13 cellular contexts compared by ENCODE assay signal in the genomic region with DNA sequence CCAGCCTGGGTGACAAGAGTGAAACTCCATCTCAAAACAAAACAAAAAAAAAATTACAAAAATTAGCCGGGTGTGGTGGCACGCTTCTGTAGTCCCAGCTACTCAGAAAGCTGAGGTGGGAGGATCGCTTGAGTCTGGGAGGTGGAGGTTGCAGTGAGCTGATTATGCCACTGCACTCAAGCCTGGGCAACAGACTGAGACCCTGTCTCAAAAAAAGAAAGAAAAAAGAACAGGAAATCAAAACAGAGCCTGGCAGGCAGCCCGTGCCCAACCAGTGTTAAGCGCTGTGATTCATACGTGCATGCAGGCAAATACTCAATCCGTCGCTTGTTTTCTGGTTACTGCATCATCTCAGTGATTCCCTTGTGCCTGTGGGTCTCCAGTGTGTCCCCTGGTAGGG. TPM values are rescaled to one million over a fixed set of nuclear protein-coding genes. Genes with fewer than 3 reads are reported as not detected.
A peak's percentile ranks its signal among the peaks of the same experiment; 100 is the strongest.
DNase-seq lines count a peak whose midpoint lies in the region; ATAC-seq lines count a peak whose summit lies in the region.
"Had no signal": no experiment of that assay in that cellular context is flagged by ENCODE, and none has a peak within 500 bp of the region (broad histone marks: within the 10 kb centered on the region; RNA-seq: fewer than 3 reads in every experiment).

No MANE protein-coding gene starts in this region.

- peak overlapping the region; percentile 83 for H3K27ac Mint-ChIP-seq in activated T-cell treated with anti-CD3 and anti-CD28 coated beads, Interleukin-2, amount 50 U/mL, for 72 hours
- H3K27ac Mint-ChIP-seq in T-cell = peak overlapping the region; percentile 72 to 73
- peak overlapping the region; percentile 2 to 49 for H3K27ac Mint-ChIP-seq in stimulated activated naive CD8-positive, alpha-beta T cell treated with anti-CD3 and anti-CD28 coated beads, Interleukin-15, amount 100 ng/mL, for 72 hours

- peak; percentile 1 to 6 for ATAC-seq in activated T-cell treated with anti-CD3 and anti-CD28 coated beads, Interleukin-2, amount 50 U/mL, for 72 hours (replicated peaks in 1 of 2)
- ATAC-seq in T-cell (replicated peaks in 1 of 4) (peak in 1 of 4 experiments; percentile 22), GM18511 (IDR thresholded peaks at IDR 0.05; ENCODE audit: unreplicated experiment) (no peak)
- ATAC-seq in stimulated activated naive CD8-positive, alpha-beta T cell treated with anti-CD3 and anti-CD28 coated beads, Interleukin-15, amount 100 ng/mL, for 72 hours = no peak

- no peak overlapping the region for H3K4me3 Mint-ChIP-seq in activated T-cell treated with anti-CD3 and anti-CD28 coated beads, Interleukin-2, amount 50 U/mL, for 72 hours
- no peak overlapping the region for H3K4me3 Mint-ChIP-seq in T-cell
- H3K4me3 Mint-ChIP-seq in stimulated activated naive CD8-positive, alpha-beta T cell treated with anti-CD3 and anti-CD28 coated beads, Interleukin-15, amount 100 ng/mL, for 72 hours = no peak overlapping the region

- POLR2A ChIA-PET in T-cell (lab: Charles Lee) = interaction anchor here (0.6 to 0.9 kb wide), 2 partner anchors 19 to 37 kb away, joined by 3 to 5 read pairs; no protein-coding TSS in a partner anchor

- peaks cover 29 to 45% of the 10 kb centered on the region in 2 donors for H3K36me3 Mint-ChIP-seq in activated T-cell treated with anti-CD3 and anti-CD28 coated beads, Interleukin-2, amount 50 U/mL, for 72 hours (ENCODE audit: insufficient read depth in 2 of 2)
- H3K36me3 Mint-ChIP-seq in T-cell = peaks cover 47% of the 10 kb centered on the region

- CTCF ChIA-PET in T-cell (lab: Charles Lee) = no interaction called here

- no peak for DNase-seq in activated T-cell treated with anti-CD3 and anti-CD28 coated beads, Interleukin-2, amount 50 U/mL, for 72 hours
- DNase-seq in activated T-cell treated with anti-CD3 and anti-CD28 coated beads for 4 hours (no peak), T-cell (no peak), epithelial cell of prostate (ENCODE audit: low read depth, low spot score) (no peak), NCI-H2107 treated with DMSO at 0.1 percent for 48 hours (lab: John Stamatoyannopoulos, UW; ENCODE audit: unreplicated experiment) (no peak)
- DNase-seq in stimulated activated naive CD8-positive, alpha-beta T cell treated with anti-CD3 and anti-CD28 coated beads, Interleukin-15, amount 100 ng/mL, for 72 hours = no peak
- DNase-seq in activated CD8-positive, alpha-beta memory T cell treated with anti-CD3 and anti-CD28 coated beads, Interleukin-2, amount 50 U/mL, for 48 hours = no peak
- DNase-seq: esophagus squamous epithelium, HCEC 1CT, NCI-H69, Right ventricle myocardium superior had no signal

- no peaks in the 10 kb centered on the region for H3K27me3 Mint-ChIP-seq in activated T-cell treated with anti-CD3 and anti-CD28 coated beads, Interleukin-2, amount 50 U/mL, for 72 hours (ENCODE audit: low read depth)
- H3K27me3 Mint-ChIP-seq in T-cell = no peaks in the 10 kb centered on the region
- H3K27me3 Mint-ChIP-seq in stimulated activated naive CD8-positive, alpha-beta T cell treated with anti-CD3 and anti-CD28 coated beads, Interleukin-15, amount 100 ng/mL, for 72 hours = no peaks in the 10 kb centered on the region

- H3K27ac ChIP-seq in epithelial cell of prostate = peak overlapping the region; percentile 56
- H3K27ac ChIP-seq: prostate gland had no signal

- H3K9me3 Mint-ChIP-seq in activated T-cell treated with anti-CD3 and anti-CD28 coated beads, Interleukin-2, amount 50 U/mL, for 72 hours = no peaks in the 10 kb centered on the region
- no peaks in the 10 kb centered on the region for H3K9me3 Mint-ChIP-seq in T-cell
- H3K9me3 Mint-ChIP-seq in stimulated activated naive CD8-positive, alpha-beta T cell treated with anti-CD3 and anti-CD28 coated beads, Interleukin-15, amount 100 ng/mL, for 72 hours = peaks cover 0 to 5% of the 10 kb centered on the region in 2 donors

- peaks cover 21% of the 10 kb centered on the region for H3K4me1 Mint-ChIP-seq in activated T-cell treated with anti-CD3 and anti-CD28 coated beads, Interleukin-2, amount 50 U/mL, for 72 hours (ENCODE audit: low read depth)
- peaks cover 13 to 30% (median 24%) of the 10 kb centered on the region in 3 donors for H3K4me1 Mint-ChIP-seq in T-cell
- H3K4me1 Mint-ChIP-seq in stimulated activated naive CD8-positive, alpha-beta T cell treated with anti-CD3 and anti-CD28 coated beads, Interleukin-15, amount 100 ng/mL, for 72 hours = peaks cover 42% of the 10 kb centered on the region

RNA-seq across cellular contexts. Expression of a gene that starts 18.2 kb away (rescaled TPM):
- 100 to 1,000 TPM; 225 to 236 TPM for total RNA-seq in activated T-cell treated with anti-CD3 and anti-CD28 coated beads, Interleukin-2, amount 50 U/mL, for 72 hours
- total RNA-seq in T-cell = 100 to 1,000 TPM; 159 to 280 (median 179) TPM

RNA-seq across cellular contexts. Expression of a gene that starts 19.7 kb away (rescaled TPM):
- 100 to 1,000 TPM; 316 to 369 TPM for total RNA-seq in activated T-cell treated with anti-CD3 and anti-CD28 coated beads, Interleukin-2, amount 50 U/mL, for 72 hours
- total RNA-seq in T-cell = 1,000 to 10,000 TPM in 1 of 5 donors, 100 to 1,000 TPM in 4; 194 to 1,118 (median 206) TPM

RNA-seq across cellular contexts. Expression of a gene that starts 32.2 kb away (rescaled TPM):
- total RNA-seq in activated T-cell treated with anti-CD3 and anti-CD28 coated beads, Interleukin-2, amount 50 U/mL, for 72 hours = 100 to 1,000 TPM; 239 to 278 TPM
- 100 to 1,000 TPM; 170 to 272 (median 224) TPM for total RNA-seq in T-cell

Comparison
In these comparisons a context has a peak if more than half of its experiments do, and no peak if none do; other contexts are left out.
1. ATAC-seq: peak in activated T-cell treated with anti-CD3 and anti-CD28 coated beads, Interleukin-2, amount 50 U/mL, for 72 hours (2 of 2); none in stimulated activated naive CD8-positive, alpha-beta T cell treated with anti-CD3 and anti-CD28 coated beads, Interleukin-15, amount 100 ng/mL, for 72 hours (single experiment) and GM18511 (single experiment).
2. H3K27ac Mint-ChIP-seq: peak in every context shown above with its lines; median percentile 83 in activated T-cell treated with anti-CD3 and anti-CD28 coated beads, Interleukin-2, amount 50 U/mL, for 72 hours; 72 in T-cell; 26 in stimulated activated naive CD8-positive, alpha-beta T cell treated with anti-CD3 and anti-CD28 coated beads, Interleukin-15, amount 100 ng/mL, for 72 hours.